ENCODE assay signal across 1 cellular context in the genomic region with DNA sequence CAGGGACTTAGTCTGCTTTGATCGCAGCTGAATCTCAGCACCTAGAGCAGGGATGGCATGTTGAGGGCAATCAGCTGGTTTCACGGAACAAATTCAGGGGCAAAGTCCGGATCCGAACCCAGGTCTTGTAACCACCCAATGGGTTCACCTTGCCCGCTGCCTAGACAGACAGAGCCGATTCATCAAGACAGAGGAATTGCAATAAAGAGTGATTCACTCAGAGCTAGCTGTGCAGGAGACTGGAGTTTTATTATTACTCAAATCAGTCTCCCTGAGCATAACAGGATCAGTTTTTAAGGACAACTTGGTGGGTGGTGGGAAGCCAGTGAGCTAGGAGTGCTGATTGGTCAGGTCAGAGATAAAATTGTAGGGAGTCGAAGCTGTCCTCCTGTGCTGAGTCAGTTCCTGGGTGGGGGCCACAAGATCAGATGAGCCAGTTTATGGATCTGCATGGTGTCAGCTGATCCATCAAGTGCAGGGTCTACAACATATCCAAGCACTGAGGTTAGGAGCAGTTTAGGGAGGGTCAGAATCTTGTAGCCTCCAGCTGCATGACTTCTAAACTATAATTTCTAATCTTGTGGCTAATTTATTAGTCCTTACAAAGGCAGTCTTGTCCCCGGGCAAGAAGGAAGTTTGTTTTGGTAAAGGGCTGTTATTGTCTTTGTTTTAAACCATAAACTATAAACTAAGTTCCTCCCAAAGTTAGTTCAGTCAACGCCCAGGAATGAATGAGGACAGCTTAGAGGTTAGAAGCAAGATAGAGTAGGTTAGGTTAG.
TF ChIP-seq lines count a peak whose summit lies in the region.

No MANE protein-coding gene starts in this region.

TF ChIP-seq in K562, 482 proteins besides CTCF, POLR2A, EP300 and RAD21 (continued from another document and continues in another):
- TF ChIP-seq, protein P1, sequence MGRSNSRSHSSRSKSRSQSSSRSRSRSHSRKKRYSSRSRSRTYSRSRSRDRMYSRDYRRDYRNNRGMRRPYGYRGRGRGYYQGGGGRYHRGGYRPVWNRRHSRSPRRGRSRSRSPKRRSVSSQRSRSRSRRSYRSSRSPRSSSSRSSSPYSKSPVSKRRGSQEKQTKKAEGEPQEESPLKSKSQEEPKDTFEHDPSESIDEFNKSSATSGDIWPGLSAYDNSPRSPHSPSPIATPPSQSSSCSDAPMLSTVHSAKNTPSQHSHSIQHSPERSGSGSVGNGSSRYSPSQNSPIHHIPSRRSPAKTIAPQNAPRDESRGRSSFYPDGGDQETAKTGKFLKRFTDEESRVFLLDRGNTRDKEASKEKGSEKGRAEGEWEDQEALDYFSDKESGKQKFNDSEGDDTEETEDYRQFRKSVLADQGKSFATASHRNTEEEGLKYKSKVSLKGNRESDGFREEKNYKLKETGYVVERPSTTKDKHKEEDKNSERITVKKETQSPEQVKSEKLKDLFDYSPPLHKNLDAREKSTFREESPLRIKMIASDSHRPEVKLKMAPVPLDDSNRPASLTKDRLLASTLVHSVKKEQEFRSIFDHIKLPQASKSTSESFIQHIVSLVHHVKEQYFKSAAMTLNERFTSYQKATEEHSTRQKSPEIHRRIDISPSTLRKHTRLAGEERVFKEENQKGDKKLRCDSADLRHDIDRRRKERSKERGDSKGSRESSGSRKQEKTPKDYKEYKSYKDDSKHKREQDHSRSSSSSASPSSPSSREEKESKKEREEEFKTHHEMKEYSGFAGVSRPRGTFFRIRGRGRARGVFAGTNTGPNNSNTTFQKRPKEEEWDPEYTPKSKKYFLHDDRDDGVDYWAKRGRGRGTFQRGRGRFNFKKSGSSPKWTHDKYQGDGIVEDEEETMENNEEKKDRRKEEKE (IDR thresholded peaks at IDR 0.05; ENCODE audit: borderline replicate concordance in 1 of 2, control insufficient read depth in 1 of 2, low read depth in 2 of 2, low read length in 1 of 2) = no peak
- TF ChIP-seq SNRNP70 (optimal IDR thresholded peaks at IDR 0.05; ENCODE audit: low read depth, low read length) (no peak), ARHGAP35 (IDR thresholded peaks at IDR 0.05; ENCODE audit: partially characterized antibody) (no peak), GTF2E2 (tag; IDR thresholded peaks at IDR 0.05) (no peak), KAT8 (IDR thresholded peaks at IDR 0.05; ENCODE audit: low read depth) (no peak), ZFP1 (CRISPR knock-in tag; IDR thresholded peaks at IDR 0.05) (no peak), RAD51 (IDR thresholded peaks at IDR 0.05; ENCODE audit: borderline replicate concordance, low read depth) (peak; percentile 71; the same call in 1 of the 2 replicates), ZFPM2 (CRISPR knock-in tag; IDR thresholded peaks at IDR 0.05) (no peak), NFIC (IDR thresholded peaks at IDR 0.05) (no peak), ZNF324 (CRISPR knock-in tag; IDR thresholded peaks at IDR 0.05) (no peak), FOSL1 (tag; conservative IDR thresholded peaks at IDR 0.05) (peak; percentile 87), RFX1 (IDR thresholded peaks at IDR 0.05) (no peak), EWSR1 (IDR thresholded peaks at IDR 0.05; ENCODE audit: borderline replicate concordance, low read depth, partially characterized antibody) (no peak), ZNF354B (CRISPR knock-in tag; IDR thresholded peaks at IDR 0.05) (0 out of 2 replicates have a peak, but pooled peaks have one; percentile 9), NCOA1 (IDR thresholded peaks at IDR 0.05; ENCODE audit: low read depth) (no peak), GABPB2 (CRISPR knock-in tag; conservative IDR thresholded peaks at IDR 0.05) (no peak), FOXA1 (IDR thresholded peaks at IDR 0.05; ENCODE audit: borderline replicate concordance) (no peak), GTF2F1 (IDR thresholded peaks at IDR 0.05; ENCODE audit: low read depth, low read length) (no peak), ZNF41 (CRISPR knock-in tag; conservative IDR thresholded peaks at IDR 0.05) (no peak), ESRRB (CRISPR knock-in tag; IDR thresholded peaks at IDR 0.05; ENCODE audit: borderline replicate concordance) (no peak), PHF20 (IDR thresholded peaks at IDR 0.05; ENCODE audit: partially characterized antibody) (no peak), SNIP1 (IDR thresholded peaks at IDR 0.05; ENCODE audit: low read depth) (no peak), RBM17 (IDR thresholded peaks at IDR 0.05; ENCODE audit: borderline replicate concordance, low read depth, low read length) (no peak), SREBF2 (CRISPR knock-in tag; IDR thresholded peaks at IDR 0.05) (no peak), SMARCE1 (IDR thresholded peaks at IDR 0.05) (peak; percentile 55; the same call in 1 of the 2 replicates), ZC3H4 (CRISPR knock-in tag; IDR thresholded peaks at IDR 0.05; ENCODE audit: borderline replicate concordance) (no peak), IFI16 (CRISPR knock-in tag; IDR thresholded peaks at IDR 0.05) (no peak), ZKSCAN1 (IDR thresholded peaks at IDR 0.05; ENCODE audit: low read depth, low read length) (no peak), MTA3 (IDR thresholded peaks at IDR 0.05; ENCODE audit: borderline replicate concordance) (0 out of 2 replicates have a peak, but pooled peaks have one; percentile 46), RFX5 (IDR thresholded peaks at IDR 0.05; ENCODE audit: low read depth, low read length) (no peak), ELF4 (CRISPR knock-in tag; IDR thresholded peaks at IDR 0.05) (no peak), ZNF175 (CRISPR knock-in tag; IDR thresholded peaks at IDR 0.05; ENCODE audit: low read depth) (no peak; the same call in 1 of the 2 replicates), NFIX (CRISPR knock-in tag; IDR thresholded peaks at IDR 0.05; ENCODE audit: low read depth) (no peak), SRSF1 (IDR thresholded peaks at IDR 0.05; ENCODE audit: low read depth, low read length) (no peak), ZNF384 (IDR thresholded peaks at IDR 0.05; ENCODE audit: low read depth, low read length) (no peak), HDAC1 (IDR thresholded peaks at IDR 0.05) (no peak; a peak in 1 of 4 replicates), ZNF408 (CRISPR knock-in tag; IDR thresholded peaks at IDR 0.05; ENCODE audit: low read depth) (no peak), ZNF311 (CRISPR knock-in tag; IDR thresholded peaks at IDR 0.05) (no peak), CBX2 (IDR thresholded peaks at IDR 0.05; ENCODE audit: insufficient read depth, low read length, poor library complexity, severe bottlenecking) (no peak)
- TF ChIP-seq, protein P2, sequence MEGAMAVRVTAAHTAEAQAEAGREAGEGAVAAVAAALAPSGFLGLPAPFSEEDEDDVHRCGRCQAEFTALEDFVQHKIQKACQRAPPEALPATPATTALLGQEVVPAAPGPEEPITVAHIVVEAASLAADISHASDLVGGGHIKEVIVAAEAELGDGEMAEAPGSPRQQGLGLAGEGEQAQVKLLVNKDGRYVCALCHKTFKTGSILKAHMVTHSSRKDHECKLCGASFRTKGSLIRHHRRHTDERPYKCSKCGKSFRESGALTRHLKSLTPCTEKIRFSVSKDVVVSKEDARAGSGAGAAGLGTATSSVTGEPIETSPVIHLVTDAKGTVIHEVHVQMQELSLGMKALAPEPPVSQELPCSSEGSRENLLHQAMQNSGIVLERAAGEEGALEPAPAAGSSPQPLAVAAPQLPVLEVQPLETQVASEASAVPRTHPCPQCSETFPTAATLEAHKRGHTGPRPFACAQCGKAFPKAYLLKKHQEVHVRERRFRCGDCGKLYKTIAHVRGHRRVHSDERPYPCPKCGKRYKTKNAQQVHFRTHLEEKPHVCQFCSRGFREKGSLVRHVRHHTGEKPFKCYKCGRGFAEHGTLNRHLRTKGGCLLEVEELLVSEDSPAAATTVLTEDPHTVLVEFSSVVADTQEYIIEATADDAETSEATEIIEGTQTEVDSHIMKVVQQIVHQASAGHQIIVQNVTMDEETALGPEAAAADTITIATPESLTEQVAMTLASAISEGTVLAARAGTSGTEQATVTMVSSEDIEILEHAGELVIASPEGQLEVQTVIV (CRISPR knock-in tag; IDR thresholded peaks at IDR 0.05; ENCODE audit: borderline replicate concordance) = no peak
- TF ChIP-seq, protein P3, sequence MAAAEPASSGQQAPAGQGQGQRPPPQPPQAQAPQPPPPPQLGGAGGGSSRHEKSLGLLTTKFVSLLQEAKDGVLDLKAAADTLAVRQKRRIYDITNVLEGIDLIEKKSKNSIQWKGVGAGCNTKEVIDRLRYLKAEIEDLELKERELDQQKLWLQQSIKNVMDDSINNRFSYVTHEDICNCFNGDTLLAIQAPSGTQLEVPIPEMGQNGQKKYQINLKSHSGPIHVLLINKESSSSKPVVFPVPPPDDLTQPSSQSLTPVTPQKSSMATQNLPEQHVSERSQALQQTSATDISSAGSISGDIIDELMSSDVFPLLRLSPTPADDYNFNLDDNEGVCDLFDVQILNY (CRISPR knock-in tag; IDR thresholded peaks at IDR 0.05) = no peak
- TF ChIP-seq, protein P4, sequence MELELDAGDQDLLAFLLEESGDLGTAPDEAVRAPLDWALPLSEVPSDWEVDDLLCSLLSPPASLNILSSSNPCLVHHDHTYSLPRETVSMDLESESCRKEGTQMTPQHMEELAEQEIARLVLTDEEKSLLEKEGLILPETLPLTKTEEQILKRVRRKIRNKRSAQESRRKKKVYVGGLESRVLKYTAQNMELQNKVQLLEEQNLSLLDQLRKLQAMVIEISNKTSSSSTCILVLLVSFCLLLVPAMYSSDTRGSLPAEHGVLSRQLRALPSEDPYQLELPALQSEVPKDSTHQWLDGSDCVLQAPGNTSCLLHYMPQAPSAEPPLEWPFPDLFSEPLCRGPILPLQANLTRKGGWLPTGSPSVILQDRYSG (tag; conservative IDR thresholded peaks at IDR 0.05; ENCODE audit: low read depth) = no peak
- TF ChIP-seq, protein P5, sequence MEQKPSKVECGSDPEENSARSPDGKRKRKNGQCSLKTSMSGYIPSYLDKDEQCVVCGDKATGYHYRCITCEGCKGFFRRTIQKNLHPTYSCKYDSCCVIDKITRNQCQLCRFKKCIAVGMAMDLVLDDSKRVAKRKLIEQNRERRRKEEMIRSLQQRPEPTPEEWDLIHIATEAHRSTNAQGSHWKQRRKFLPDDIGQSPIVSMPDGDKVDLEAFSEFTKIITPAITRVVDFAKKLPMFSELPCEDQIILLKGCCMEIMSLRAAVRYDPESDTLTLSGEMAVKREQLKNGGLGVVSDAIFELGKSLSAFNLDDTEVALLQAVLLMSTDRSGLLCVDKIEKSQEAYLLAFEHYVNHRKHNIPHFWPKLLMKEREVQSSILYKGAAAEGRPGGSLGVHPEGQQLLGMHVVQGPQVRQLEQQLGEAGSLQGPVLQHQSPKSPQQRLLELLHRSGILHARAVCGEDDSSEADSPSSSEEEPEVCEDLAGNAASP (IDR thresholded peaks at IDR 0.05) = no peak
- TF ChIP-seq, protein P6, sequence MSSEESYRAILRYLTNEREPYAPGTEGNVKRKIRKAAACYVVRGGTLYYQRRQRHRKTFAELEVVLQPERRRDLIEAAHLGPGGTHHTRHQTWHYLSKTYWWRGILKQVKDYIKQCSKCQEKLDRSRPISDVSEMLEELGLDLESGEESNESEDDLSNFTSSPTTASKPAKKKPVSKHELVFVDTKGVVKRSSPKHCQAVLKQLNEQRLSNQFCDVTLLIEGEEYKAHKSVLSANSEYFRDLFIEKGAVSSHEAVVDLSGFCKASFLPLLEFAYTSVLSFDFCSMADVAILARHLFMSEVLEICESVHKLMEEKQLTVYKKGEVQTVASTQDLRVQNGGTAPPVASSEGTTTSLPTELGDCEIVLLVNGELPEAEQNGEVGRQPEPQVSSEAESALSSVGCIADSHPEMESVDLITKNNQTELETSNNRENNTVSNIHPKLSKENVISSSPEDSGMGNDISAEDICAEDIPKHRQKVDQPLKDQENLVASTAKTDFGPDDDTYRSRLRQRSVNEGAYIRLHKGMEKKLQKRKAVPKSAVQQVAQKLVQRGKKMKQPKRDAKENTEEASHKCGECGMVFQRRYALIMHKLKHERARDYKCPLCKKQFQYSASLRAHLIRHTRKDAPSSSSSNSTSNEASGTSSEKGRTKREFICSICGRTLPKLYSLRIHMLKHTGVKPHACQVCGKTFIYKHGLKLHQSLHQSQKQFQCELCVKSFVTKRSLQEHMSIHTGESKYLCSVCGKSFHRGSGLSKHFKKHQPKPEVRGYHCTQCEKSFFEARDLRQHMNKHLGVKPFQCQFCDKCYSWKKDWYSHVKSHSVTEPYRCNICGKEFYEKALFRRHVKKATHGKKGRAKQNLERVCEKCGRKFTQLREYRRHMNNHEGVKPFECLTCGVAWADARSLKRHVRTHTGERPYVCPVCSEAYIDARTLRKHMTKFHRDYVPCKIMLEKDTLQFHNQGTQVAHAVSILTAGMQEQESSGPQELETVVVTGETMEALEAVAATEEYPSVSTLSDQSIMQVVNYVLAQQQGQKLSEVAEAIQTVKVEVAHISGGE (CRISPR knock-in tag; IDR thresholded peaks at IDR 0.05) = no peak
- TF ChIP-seq, protein P7, sequence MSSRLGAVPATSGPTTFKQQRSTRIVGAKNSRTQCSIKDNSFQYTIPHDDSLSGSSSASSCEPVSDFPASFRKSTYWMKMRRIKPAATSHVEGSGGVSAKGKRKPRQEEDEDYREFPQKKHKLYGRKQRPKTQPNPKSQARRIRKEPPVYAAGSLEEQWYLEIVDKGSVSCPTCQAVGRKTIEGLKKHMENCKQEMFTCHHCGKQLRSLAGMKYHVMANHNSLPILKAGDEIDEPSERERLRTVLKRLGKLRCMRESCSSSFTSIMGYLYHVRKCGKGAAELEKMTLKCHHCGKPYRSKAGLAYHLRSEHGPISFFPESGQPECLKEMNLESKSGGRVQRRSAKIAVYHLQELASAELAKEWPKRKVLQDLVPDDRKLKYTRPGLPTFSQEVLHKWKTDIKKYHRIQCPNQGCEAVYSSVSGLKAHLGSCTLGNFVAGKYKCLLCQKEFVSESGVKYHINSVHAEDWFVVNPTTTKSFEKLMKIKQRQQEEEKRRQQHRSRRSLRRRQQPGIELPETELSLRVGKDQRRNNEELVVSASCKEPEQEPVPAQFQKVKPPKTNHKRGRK (tag; IDR thresholded peaks at IDR 0.05) = no peak
- TF ChIP-seq, protein P8, sequence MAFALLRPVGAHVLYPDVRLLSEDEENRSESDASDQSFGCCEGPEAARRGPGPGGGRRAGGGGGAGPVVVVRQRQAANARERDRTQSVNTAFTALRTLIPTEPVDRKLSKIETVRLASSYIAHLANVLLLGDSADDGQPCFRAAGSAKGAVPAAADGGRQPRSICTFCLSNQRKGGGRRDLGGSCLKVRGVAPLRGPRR (CRISPR knock-in tag; IDR thresholded peaks at IDR 0.05) = no peak
- TF ChIP-seq, protein P9, sequence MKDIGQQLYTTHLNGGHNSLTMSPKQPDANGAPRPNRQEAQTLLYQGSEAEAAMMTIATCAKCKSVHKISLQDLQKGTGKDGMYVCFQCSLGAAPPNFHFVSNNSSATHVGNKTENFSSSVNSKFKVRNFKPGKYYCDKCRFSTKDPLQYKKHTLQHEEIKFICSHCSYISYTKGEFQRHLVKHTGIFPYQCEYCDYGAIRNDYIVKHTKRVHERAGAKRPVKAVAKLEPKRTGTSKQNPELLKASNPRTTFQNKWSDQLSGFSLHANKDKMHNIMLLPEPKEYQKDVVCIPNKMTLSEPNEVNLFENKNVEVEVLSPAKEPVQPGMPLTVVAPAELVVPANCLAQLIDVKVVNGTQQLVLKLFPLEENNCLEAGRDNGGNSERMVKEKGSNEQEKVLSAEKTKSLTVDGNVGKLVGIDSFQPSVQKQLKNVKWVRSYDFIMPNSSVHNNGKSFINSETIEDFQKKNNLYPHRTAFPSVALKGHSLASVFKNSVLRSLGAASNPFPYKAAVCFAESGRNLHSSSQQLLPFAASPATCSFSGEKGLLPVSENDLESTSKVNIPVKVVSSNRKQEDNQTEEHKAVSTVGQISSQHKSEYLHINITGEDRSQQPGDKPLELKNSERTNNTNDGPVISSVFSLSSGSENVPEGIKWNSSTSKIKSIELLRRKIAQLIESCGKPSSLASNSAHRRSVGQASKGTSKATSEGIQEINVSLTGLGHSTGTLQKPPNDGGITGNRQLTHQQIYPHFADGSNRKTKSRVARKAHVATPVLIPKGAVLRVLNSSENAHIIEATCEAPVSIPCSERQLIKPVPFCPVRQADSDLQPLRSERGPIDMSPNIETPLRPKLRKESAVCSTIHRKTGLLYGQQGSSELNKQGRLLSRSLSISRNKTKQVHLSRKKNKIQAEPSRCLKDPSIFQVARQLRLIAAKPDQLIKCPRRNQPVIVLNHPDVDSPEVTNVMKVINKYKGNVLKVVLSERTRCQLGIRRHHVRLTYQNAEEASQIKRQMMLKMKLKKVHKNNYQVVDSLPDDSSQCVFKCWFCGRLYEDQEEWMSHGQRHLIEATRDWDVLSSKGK (CRISPR knock-in tag; IDR thresholded peaks at IDR 0.05) = no peak
